ENCODE assay signal across 2 cellular contexts in genomic region chr12:124371970-124372555, GRCh38.
TF ChIP-seq lines count a peak whose summit lies in the region.

No MANE protein-coding gene starts in this region.

TF ChIP-seq in A549, 52 proteins besides CTCF, POLR2A, EP300 and RAD21:
- TF ChIP-seq RNF2 (IDR thresholded peaks at IDR 0.05; ENCODE audit: borderline replicate concordance, low read depth): no peak
- no peak for TF ChIP-seq FOXS1 (CRISPR knock-in tag; IDR thresholded peaks at IDR 0.05)
- TF ChIP-seq BCL3 (IDR thresholded peaks at IDR 0.05): no peak

TF ChIP-seq in H1, 55 proteins besides CTCF, POLR2A, EP300 and RAD21:
- no peak for TF ChIP-seq TAF7 (optimal IDR thresholded peaks at IDR 0.05; ENCODE audit: borderline replicate concordance, low read depth, low read length)
- TF ChIP-seq SIN3A (conservative IDR thresholded peaks at IDR 0.05 in 1 of 2, IDR thresholded peaks at IDR 0.05 in 1 of 2; ENCODE audit: low read depth in 1 of 2, low read length in 2 of 2): no peak
- no peak for TF ChIP-seq JUND (IDR thresholded peaks at IDR 0.05; ENCODE audit: low read length)
- TF ChIP-seq GTF2F1 (IDR thresholded peaks at IDR 0.05; ENCODE audit: borderline replicate concordance, low read depth, low read length): no peak
- no peak for TF ChIP-seq BRCA1 (IDR thresholded peaks at IDR 0.05; ENCODE audit: low read depth, low read length)
- no peak for TF ChIP-seq TBP (IDR thresholded peaks at IDR 0.05; ENCODE audit: low read depth, low read length)
- TF ChIP-seq SUZ12 (IDR thresholded peaks at IDR 0.05; ENCODE audit: low read length): no peak
- no peak for TF ChIP-seq ATF2 (IDR thresholded peaks at IDR 0.05; ENCODE audit: low read length)
- TF ChIP-seq MAFK (IDR thresholded peaks at IDR 0.05; ENCODE audit: low read depth, low read length): no peak
- TF ChIP-seq CREB1 (IDR thresholded peaks at IDR 0.05): no peak
- TF ChIP-seq SRF (IDR thresholded peaks at IDR 0.05; ENCODE audit: low read depth, low read length): no peak
- no peak for TF ChIP-seq NANOG (IDR thresholded peaks at IDR 0.05; ENCODE audit: insufficient read depth, low read depth, low read length, poor library complexity, severe bottlenecking)
- TF ChIP-seq CBX5 (IDR thresholded peaks at IDR 0.05; ENCODE audit: low read depth, low read length): no peak
- no peak for TF ChIP-seq CHD7 (IDR thresholded peaks at IDR 0.05; ENCODE audit: insufficient replicate concordance, low read length)
- TF ChIP-seq ZNF274 (IDR thresholded peaks at IDR 0.05; ENCODE audit: borderline replicate concordance, extremely low read depth, low read length): no peak
- TF ChIP-seq TEAD4 (IDR thresholded peaks at IDR 0.05; ENCODE audit: low read depth, low read length): no peak
TF ChIP-seq in H1: peak in this region for 0.
